Comparison of ENCODE assay signal across 9 cellular contexts in the genomic region with DNA sequence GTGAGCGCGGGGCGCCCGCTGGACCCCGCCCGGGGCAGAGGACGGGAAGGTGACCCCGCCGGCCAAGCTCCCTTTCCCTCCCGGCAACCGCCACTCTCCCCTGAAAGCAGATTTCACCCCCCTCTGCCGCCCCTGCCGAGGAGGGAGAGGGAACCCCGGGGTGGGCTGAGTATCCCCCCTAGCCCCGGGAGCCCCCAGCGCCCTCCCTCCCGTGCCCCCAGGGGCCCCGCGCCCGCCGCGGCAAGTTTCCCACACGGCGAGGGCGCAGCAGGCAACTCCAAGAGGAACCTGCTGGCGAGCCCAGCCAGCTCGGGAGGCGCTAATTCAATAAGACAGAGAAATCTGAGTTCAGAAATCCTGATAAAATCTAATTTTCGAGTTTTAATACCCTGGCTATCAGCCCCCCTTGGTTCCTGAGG. TPM values are rescaled to one million over a fixed set of nuclear protein-coding genes. Genes with fewer than 3 reads are reported as not detected.
DNase-seq lines count a peak whose midpoint lies in the region; ATAC-seq, FAIRE-seq and TF ChIP-seq lines count a peak whose summit lies in the region.
"Had no signal": no experiment of that assay in that cellular context is flagged by ENCODE, and none has a peak within 500 bp of the region (broad histone marks: within the 10 kb centered on the region; RNA-seq: fewer than 3 reads in every experiment).

No MANE protein-coding gene starts in this region.

- peaks cover 2% of the 10 kb centered on the region for H3K36me3 Mint-ChIP-seq in T-helper 1 cell treated with Interleukin-12 subunit alpha and Interleukin-12 subunit beta and Interleukin-4 antibody, amounts not matched to agents 30 μg/mL and 1 μg/mL, for 36 hours (ENCODE audit: low read depth)
- H3K36me3 Mint-ChIP-seq in WTC11 = no peaks in the 10 kb centered on the region
- peaks cover 1% of the 10 kb centered on the region for H3K36me3 Mint-ChIP-seq in activated naive CD4-positive, alpha-beta T cell treated with anti-CD3 and anti-CD28 coated beads for 36 hours (ENCODE audit: low read depth)

- H3K27me3 ChIP-seq in iPS-18a (ENCODE audit: control insufficient read depth, insufficient read depth, low read length) (peaks cover 81% of the 10 kb centered on the region), thoracic aorta (replicated peaks; ENCODE audit: insufficient read depth) (peaks cover 10% of the 10 kb centered on the region)

- H3K4me1 ChIP-seq in iPS-18a (ENCODE audit: control insufficient read depth, low read depth, low read length) (peaks cover 4% of the 10 kb centered on the region), thoracic aorta (ENCODE audit: control insufficient read depth in 1 of 2, low read depth in 2 of 2) (peaks cover 25 to 37% of the 10 kb centered on the region in 2 donors)

- H3K27ac ChIP-seq in iPS-18a (ENCODE audit: low read length) (no peak overlapping the region), thoracic aorta (no peak overlapping the region)

- ATAC-seq in WTC11 (no peak), thoracic aorta (ENCODE audit: insufficient number of reproducible peaks, low FRiP score, low read depth) (no peak), HG02938 (IDR thresholded peaks at IDR 0.05; ENCODE audit: unreplicated experiment) (no peak)
- ATAC-seq: K562 had no signal

- no peak overlapping the region for H3K27ac Mint-ChIP-seq in T-helper 1 cell treated with Interleukin-12 subunit alpha and Interleukin-12 subunit beta and Interleukin-4 antibody, amounts not matched to agents 30 μg/mL and 1 μg/mL, for 36 hours
- no peak overlapping the region for H3K27ac Mint-ChIP-seq in WTC11
- H3K27ac Mint-ChIP-seq in activated naive CD4-positive, alpha-beta T cell treated with anti-CD3 and anti-CD28 coated beads for 36 hours = no peak overlapping the region

- H3K4me1 Mint-ChIP-seq in T-helper 1 cell treated with Interleukin-12 subunit alpha and Interleukin-12 subunit beta and Interleukin-4 antibody, amounts not matched to agents 30 μg/mL and 1 μg/mL, for 36 hours (ENCODE audit: low read depth) = peaks cover 12% of the 10 kb centered on the region
- H3K4me1 Mint-ChIP-seq in WTC11 = peaks cover 21% of the 10 kb centered on the region
- peaks cover 7% of the 10 kb centered on the region for H3K4me1 Mint-ChIP-seq in activated naive CD4-positive, alpha-beta T cell treated with anti-CD3 and anti-CD28 coated beads for 36 hours (ENCODE audit: low read depth)

- H3K27me3 Mint-ChIP-seq in T-helper 1 cell treated with Interleukin-12 subunit alpha and Interleukin-12 subunit beta and Interleukin-4 antibody, amounts not matched to agents 30 μg/mL and 1 μg/mL, for 36 hours (ENCODE audit: low read depth) = peaks cover 51% of the 10 kb centered on the region
- H3K27me3 Mint-ChIP-seq in WTC11 (ENCODE audit: low read depth) = peaks cover 69% of the 10 kb centered on the region
- H3K27me3 Mint-ChIP-seq in activated naive CD4-positive, alpha-beta T cell treated with anti-CD3 and anti-CD28 coated beads for 36 hours (ENCODE audit: low read depth) = peaks cover 58% of the 10 kb centered on the region

- peak overlapping the region; percentile 63 for H3K4me3 Mint-ChIP-seq in T-helper 1 cell treated with Interleukin-12 subunit alpha and Interleukin-12 subunit beta and Interleukin-4 antibody, amounts not matched to agents 30 μg/mL and 1 μg/mL, for 36 hours
- H3K4me3 Mint-ChIP-seq in WTC11 = peak overlapping the region; percentile 63
- no peak overlapping the region for H3K4me3 Mint-ChIP-seq in activated naive CD4-positive, alpha-beta T cell treated with anti-CD3 and anti-CD28 coated beads for 36 hours

- no peak for FAIRE-seq in D721Med (lab: Jason Lieb, UNC)
- FAIRE-seq: K562 had no signal

- intact Hi-C loops in activated naive CD4-positive, alpha-beta T cell treated with anti-CD3 and anti-CD28 coated beads for 36 hours (cut with micrococcal nuclease) = no loop called here

- no peaks in the 10 kb centered on the region for H3K36me3 ChIP-seq in iPS-18a (ENCODE audit: control insufficient read depth, low read depth, low read length)
- no peaks in the 10 kb centered on the region for H3K36me3 ChIP-seq in thoracic aorta

- CTCF ChIA-PET in WTC11 (lab: Charles Lee) = interaction anchor here (0.7 to 3.8 kb wide), 14 partner anchors 9 to 408 kb away, joined by 3 to 25 read pairs (median 4); no protein-coding TSS in a partner anchor
- CTCF ChIA-PET in activated naive CD4-positive, alpha-beta T cell treated with anti-CD3 and anti-CD28 coated beads for 36 hours (lab: Charles Lee) = interaction anchor here (0.6 to 1.1 kb wide), 3 partner anchors 73 to 145 kb away, joined by 3 read pairs; no protein-coding TSS in a partner anchor

- H3K9me3 ChIP-seq in iPS-18a (ENCODE audit: control insufficient read depth, low read depth, low read length) = no peaks in the 10 kb centered on the region
- no peaks in the 10 kb centered on the region for H3K9me3 ChIP-seq in thoracic aorta

- no peak for TF ChIP-seq CTCF in WTC11 (IDR thresholded peaks at IDR 0.05)
- no peak for TF ChIP-seq CTCF in thoracic aorta (IDR thresholded peaks at IDR 0.05)
- TF ChIP-seq CTCF in D721Med (IDR thresholded peaks at IDR 0.05; ENCODE audit: insufficient read depth, missing control alignments) = no peak

- no peak overlapping the region for H3K9ac ChIP-seq in iPS-18a (ENCODE audit: low read length)

- peak overlapping the region; percentile 40 for H3K4me3 ChIP-seq in iPS-18a (ENCODE audit: low read length)
- H3K4me3 ChIP-seq in thoracic aorta = peak overlapping the region; percentile 86
- H3K4me3 ChIP-seq: K562 had no signal

- POLR2A ChIA-PET in WTC11 (lab: Charles Lee) = interaction anchor here (1.2 to 1.3 kb wide), 2 partner anchors 9 to 78 kb away, joined by 5 read pairs; no protein-coding TSS in a partner anchor

- DNase-seq in T-helper 1 cell = no peak
- no peak for DNase-seq in WTC11 (ENCODE audit: low spot score)
- no peak for DNase-seq in thoracic aorta (ENCODE audit: low spot score)
- no peak for DNase-seq in activated naive CD4-positive, alpha-beta T cell treated with anti-CD3 and anti-CD28 coated beads for 36 hours
- no peak for DNase-seq in D721Med (ENCODE audit: insufficient read length, low spot score)

- H3K9me3 Mint-ChIP-seq in T-helper 1 cell treated with Interleukin-12 subunit alpha and Interleukin-12 subunit beta and Interleukin-4 antibody, amounts not matched to agents 30 μg/mL and 1 μg/mL, for 36 hours = no peaks in the 10 kb centered on the region
- no peaks in the 10 kb centered on the region for H3K9me3 Mint-ChIP-seq in WTC11
- no peaks in the 10 kb centered on the region for H3K9me3 Mint-ChIP-seq in activated naive CD4-positive, alpha-beta T cell treated with anti-CD3 and anti-CD28 coated beads for 36 hours

TF ChIP-seq in WTC11, 78 proteins besides CTCF, POLR2A, EP300 and RAD21 (continues in another document):
- TF ChIP-seq, protein P1, sequence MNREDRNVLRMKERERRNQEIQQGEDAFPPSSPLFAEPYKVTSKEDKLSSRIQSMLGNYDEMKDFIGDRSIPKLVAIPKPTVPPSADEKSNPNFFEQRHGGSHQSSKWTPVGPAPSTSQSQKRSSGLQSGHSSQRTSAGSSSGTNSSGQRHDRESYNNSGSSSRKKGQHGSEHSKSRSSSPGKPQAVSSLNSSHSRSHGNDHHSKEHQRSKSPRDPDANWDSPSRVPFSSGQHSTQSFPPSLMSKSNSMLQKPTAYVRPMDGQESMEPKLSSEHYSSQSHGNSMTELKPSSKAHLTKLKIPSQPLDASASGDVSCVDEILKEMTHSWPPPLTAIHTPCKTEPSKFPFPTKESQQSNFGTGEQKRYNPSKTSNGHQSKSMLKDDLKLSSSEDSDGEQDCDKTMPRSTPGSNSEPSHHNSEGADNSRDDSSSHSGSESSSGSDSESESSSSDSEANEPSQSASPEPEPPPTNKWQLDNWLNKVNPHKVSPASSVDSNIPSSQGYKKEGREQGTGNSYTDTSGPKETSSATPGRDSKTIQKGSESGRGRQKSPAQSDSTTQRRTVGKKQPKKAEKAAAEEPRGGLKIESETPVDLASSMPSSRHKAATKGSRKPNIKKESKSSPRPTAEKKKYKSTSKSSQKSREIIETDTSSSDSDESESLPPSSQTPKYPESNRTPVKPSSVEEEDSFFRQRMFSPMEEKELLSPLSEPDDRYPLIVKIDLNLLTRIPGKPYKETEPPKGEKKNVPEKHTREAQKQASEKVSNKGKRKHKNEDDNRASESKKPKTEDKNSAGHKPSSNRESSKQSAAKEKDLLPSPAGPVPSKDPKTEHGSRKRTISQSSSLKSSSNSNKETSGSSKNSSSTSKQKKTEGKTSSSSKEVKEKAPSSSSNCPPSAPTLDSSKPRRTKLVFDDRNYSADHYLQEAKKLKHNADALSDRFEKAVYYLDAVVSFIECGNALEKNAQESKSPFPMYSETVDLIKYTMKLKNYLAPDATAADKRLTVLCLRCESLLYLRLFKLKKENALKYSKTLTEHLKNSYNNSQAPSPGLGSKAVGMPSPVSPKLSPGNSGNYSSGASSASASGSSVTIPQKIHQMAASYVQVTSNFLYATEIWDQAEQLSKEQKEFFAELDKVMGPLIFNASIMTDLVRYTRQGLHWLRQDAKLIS (CRISPR knock-in tag; IDR thresholded peaks at IDR 0.05; ENCODE audit: borderline replicate concordance) = no peak
- TF ChIP-seq CREB1 (CRISPR knock-in tag; IDR thresholded peaks at IDR 0.05) = no peak
- TF ChIP-seq ZNF138 (CRISPR knock-in tag; conservative IDR thresholded peaks at IDR 0.05) = no peak
- TF ChIP-seq ZNF423 (CRISPR knock-in tag; IDR thresholded peaks at IDR 0.05) = no peak
- TF ChIP-seq CBFB (CRISPR knock-in tag; IDR thresholded peaks at IDR 0.05; ENCODE audit: low read depth) = no peak
- TF ChIP-seq TCF7 (CRISPR knock-in tag; IDR thresholded peaks at IDR 0.05; ENCODE audit: low read depth) = no peak
- no peak for TF ChIP-seq SOX15 (CRISPR knock-in tag; IDR thresholded peaks at IDR 0.05)
- TF ChIP-seq ELF4 (CRISPR knock-in tag; IDR thresholded peaks at IDR 0.05; ENCODE audit: low read depth) = no peak
- TF ChIP-seq, protein P2, sequence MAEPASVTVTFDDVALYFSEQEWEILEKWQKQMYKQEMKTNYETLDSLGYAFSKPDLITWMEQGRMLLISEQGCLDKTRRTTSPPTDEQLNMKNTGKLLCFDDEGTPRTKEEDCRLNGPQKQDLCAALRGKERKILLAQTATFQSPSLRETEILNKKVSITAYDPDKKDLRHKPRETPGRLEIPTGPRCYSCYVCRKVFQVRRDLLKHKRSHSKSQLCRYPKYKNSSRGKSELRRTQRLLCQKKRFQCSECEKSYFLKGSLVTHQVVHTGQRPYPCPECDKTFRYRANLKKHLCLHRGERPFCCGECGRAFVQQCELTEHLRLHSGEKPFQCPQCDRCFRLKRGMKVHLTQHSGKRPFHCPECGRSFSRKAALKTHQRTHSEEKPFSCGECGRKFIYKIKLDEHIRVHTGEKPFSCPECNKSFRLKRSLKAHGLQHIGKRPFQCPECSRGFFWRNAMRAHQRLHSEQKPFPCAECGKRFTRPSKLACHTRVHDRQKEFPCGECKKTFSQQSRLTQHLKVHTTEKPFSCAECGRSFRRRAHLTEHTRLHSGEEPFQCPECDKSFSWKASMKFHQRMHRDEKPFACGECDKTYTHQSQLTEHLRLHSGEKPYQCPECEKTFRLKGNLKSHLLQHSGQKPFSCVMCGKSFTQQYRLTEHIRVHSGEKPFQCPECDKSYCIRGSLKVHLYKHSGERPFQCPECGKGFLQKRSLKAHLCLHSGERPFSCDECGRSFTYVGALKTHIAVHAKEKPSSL (CRISPR knock-in tag; conservative IDR thresholded peaks at IDR 0.05) = no peak

RNA-seq across cellular contexts. Expression of a gene that starts 1.6 kb away (rescaled TPM):
- total RNA-seq in WTC11 (2021) (3.1 to 4.2 TPM (median 3.3 TPM) in 3 replicates), thoracic aorta (1 to 10 TPM; 1.2 to 2.0 TPM)
- under 1 TPM; 0.52 to 0.76 TPM for total RNA-seq in activated naive CD4-positive, alpha-beta T cell treated with anti-CD3 and anti-CD28 coated beads for 36 hours
